In the genomic region with DNA sequence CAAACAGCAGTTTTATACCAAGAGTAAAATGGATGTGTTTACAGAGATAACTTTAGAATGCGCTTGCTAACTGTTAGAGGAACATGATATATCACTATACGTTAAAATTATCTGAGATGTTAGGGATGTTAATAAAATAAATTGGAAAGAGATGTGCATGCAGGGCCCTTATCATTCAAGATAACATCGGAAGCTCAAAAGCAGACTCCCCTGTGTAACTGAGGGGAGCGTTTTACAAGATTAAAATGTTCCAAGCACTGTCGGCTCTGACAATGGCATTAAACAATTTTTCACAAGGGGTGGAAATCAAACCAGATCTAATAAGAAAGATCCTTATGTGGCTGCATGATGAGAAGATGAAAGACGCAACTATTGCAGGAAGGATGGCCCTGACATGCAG, we compare ENCODE assay signal across 1 cellular context.
A peak's percentile ranks its signal among the peaks of the same experiment; 100 is the strongest.
TF ChIP-seq lines count a peak whose summit lies in the region.

No MANE protein-coding gene starts in this region.

TF ChIP-seq in SK-N-SH treated with all-trans-retinoic acid at 6 μM for 48 hours, 23 proteins besides CTCF, POLR2A, EP300 and RAD21 (continued from another document):
- TF ChIP-seq, protein P1, sequence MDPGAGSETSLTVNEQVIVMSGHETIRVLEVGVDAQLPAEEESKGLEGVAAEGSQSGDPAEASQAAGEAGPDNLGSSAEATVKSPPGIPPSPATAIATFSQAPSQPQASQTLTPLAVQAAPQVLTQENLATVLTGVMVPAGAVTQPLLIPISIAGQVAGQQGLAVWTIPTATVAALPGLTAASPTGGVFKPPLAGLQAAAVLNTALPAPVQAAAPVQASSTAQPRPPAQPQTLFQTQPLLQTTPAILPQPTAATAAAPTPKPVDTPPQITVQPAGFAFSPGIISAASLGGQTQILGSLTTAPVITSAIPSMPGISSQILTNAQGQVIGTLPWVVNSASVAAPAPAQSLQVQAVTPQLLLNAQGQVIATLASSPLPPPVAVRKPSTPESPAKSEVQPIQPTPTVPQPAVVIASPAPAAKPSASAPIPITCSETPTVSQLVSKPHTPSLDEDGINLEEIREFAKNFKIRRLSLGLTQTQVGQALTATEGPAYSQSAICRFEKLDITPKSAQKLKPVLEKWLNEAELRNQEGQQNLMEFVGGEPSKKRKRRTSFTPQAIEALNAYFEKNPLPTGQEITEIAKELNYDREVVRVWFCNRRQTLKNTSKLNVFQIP (CRISPR knock-in tag; IDR thresholded peaks at IDR 0.05; ENCODE audit: borderline replicate concordance, low read depth) = no peak
- TF ChIP-seq, protein P2, sequence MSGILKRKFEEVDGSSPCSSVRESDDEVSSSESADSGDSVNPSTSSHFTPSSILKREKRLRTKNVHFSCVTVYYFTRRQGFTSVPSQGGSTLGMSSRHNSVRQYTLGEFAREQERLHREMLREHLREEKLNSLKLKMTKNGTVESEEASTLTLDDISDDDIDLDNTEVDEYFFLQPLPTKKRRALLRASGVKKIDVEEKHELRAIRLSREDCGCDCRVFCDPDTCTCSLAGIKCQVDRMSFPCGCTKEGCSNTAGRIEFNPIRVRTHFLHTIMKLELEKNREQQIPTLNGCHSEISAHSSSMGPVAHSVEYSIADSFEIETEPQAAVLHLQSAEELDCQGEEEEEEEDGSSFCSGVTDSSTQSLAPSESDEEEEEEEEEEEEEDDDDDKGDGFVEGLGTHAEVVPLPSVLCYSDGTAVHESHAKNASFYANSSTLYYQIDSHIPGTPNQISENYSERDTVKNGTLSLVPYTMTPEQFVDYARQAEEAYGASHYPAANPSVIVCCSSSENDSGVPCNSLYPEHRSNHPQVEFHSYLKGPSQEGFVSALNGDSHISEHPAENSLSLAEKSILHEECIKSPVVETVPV (CRISPR knock-in tag; IDR thresholded peaks at IDR 0.05) = no peak
- TF ChIP-seq, protein P3, sequence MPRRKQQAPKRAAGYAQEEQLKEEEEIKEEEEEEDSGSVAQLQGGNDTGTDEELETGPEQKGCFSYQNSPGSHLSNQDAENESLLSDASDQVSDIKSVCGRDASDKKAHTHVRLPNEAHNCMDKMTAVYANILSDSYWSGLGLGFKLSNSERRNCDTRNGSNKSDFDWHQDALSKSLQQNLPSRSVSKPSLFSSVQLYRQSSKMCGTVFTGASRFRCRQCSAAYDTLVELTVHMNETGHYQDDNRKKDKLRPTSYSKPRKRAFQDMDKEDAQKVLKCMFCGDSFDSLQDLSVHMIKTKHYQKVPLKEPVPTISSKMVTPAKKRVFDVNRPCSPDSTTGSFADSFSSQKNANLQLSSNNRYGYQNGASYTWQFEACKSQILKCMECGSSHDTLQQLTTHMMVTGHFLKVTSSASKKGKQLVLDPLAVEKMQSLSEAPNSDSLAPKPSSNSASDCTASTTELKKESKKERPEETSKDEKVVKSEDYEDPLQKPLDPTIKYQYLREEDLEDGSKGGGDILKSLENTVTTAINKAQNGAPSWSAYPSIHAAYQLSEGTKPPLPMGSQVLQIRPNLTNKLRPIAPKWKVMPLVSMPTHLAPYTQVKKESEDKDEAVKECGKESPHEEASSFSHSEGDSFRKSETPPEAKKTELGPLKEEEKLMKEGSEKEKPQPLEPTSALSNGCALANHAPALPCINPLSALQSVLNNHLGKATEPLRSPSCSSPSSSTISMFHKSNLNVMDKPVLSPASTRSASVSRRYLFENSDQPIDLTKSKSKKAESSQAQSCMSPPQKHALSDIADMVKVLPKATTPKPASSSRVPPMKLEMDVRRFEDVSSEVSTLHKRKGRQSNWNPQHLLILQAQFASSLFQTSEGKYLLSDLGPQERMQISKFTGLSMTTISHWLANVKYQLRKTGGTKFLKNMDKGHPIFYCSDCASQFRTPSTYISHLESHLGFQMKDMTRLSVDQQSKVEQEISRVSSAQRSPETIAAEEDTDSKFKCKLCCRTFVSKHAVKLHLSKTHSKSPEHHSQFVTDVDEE (CRISPR knock-in tag; IDR thresholded peaks at IDR 0.05) = peak; percentile 44; the same call in 1 of the 2 replicates
